In genomic region chr2:234980476-234981187, GRCh38 we compare ENCODE assay signal across 8 cellular contexts. TPM values are rescaled to one million over a fixed set of nuclear protein-coding genes. Genes with fewer than 3 reads are reported as not detected.
A peak's percentile ranks its signal among the peaks of the same experiment; 100 is the strongest.
DNase-seq lines count a peak whose midpoint lies in the region; ATAC-seq and TF ChIP-seq lines count a peak whose summit lies in the region.

No MANE protein-coding gene starts in this region.

- peak; percentile 66 for ATAC-seq in left lung
- no peak for ATAC-seq in GM21786 (IDR thresholded peaks at IDR 0.05; ENCODE audit: unreplicated experiment)

- H3K36me3 ChIP-seq in left lung, result no peaks in the 10 kb centered on the region

- H3K4me1 ChIP-seq in left lung, result peaks cover 34 to 45% of the 10 kb centered on the region in 2 donors

- no peak for TF ChIP-seq CTCF in brain (conservative IDR thresholded peaks at IDR 0.05)
- TF ChIP-seq CTCF in left lung (IDR thresholded peaks at IDR 0.05), result no peak

- peaks cover 59% of the 10 kb centered on the region for H3K36me3 Mint-ChIP-seq in brain

- peak; percentile 54 for DNase-seq in NCI-H146 treated with DMSO at 0.1 percent for 48 hours (lab: John Stamatoyannopoulos, UW; ENCODE audit: unreplicated experiment)
- DNase-seq in left lung, result no peak
- DNase-seq in activated effector memory CD4-positive, alpha-beta T cell treated with Interleukin-2 at 50 U/mL for 16 hours, result no peak
- no peak for DNase-seq in occipital lobe (lab: John Stamatoyannopoulos, UW)
- DNase-seq in UCSD-AML1 (lab: John Stamatoyannopoulos, UW; ENCODE audit: unreplicated experiment), result no peak

- H3K9me3 Mint-ChIP-seq in brain, result peaks cover 0 to 20% (median 10%) of the 10 kb centered on the region in 5 experiments

- H3K27ac ChIP-seq in left lung (peak overlapping the region; percentile 75 to 81), temporal lobe (ENCODE audit: low read depth, low read length) (peak overlapping the region; percentile 31)

- peaks cover 4% of the 10 kb centered on the region for H3K27me3 Mint-ChIP-seq in brain

- H3K4me1 Mint-ChIP-seq in brain, result peaks cover 83% of the 10 kb centered on the region

- H3K27me3 ChIP-seq in left lung, result no peaks in the 10 kb centered on the region

- H3K9me3 ChIP-seq in left lung, result no peaks in the 10 kb centered on the region

- peak overlapping the region; percentile 82 to 95 (median 93) for H3K27ac Mint-ChIP-seq in brain

- intact Hi-C loops in left lung (cut with DNase I), result no loop called here

- no peak overlapping the region for H3K4me3 ChIP-seq in left lung

- peak overlapping the region; percentile 7 to 56 (median 39) for H3K4me3 Mint-ChIP-seq in brain

RNA-seq across cellular contexts. Expression of gene SH3BP4, which starts 28.8 kb away (rescaled TPM):
- 78.4 TPM for polyA plus RNA-seq in brain (ENCODE audit: insufficient read depth, low read depth, low replicate concordance)
- 10 to 100 TPM; 29.2 to 35.0 TPM for total RNA-seq in left lung
- 8.4 TPM for total RNA-seq in temporal lobe
- total RNA-seq in occipital lobe, result 5.5 TPM
